ENCODE assay signal across 14 cellular contexts in genomic region chr12:50151047-50151687, GRCh38. TPM values are rescaled to one million over a fixed set of nuclear protein-coding genes. Genes with fewer than 3 reads are reported as not detected.
DNase-seq lines count a peak whose midpoint lies in the region; ATAC-seq, FAIRE-seq and TF ChIP-seq lines count a peak whose summit lies in the region.
"Had no signal": no experiment of that assay in that cellular context is flagged by ENCODE, and none has a peak within 500 bp of the region (broad histone marks: within the 10 kb centered on the region; RNA-seq: fewer than 3 reads in every experiment).

No MANE protein-coding gene starts in this region.

- no peaks in the 10 kb centered on the region for H3K9me3 ChIP-seq in CD8-positive, alpha-beta memory T cell (ENCODE audit: low read length)
- H3K9me3 ChIP-seq in IMR-90 (ENCODE audit: control insufficient read depth, insufficient read depth, low read length): no peaks in the 10 kb centered on the region
- no peaks in the 10 kb centered on the region for H3K9me3 ChIP-seq in K562 (replicated peaks; ENCODE audit: control insufficient read depth, insufficient read depth, low read depth, low read length)

- no peak overlapping the region for H2AFZ ChIP-seq in IMR-90 (replicated peaks; ENCODE audit: low read length, poor library complexity)
- H2AFZ ChIP-seq in K562 (ENCODE audit: low read depth, low read length): no peak overlapping the region

- dilution Hi-C loops in IMR-90 (cut with HindIII; ENCODE audit: low sequenced_read_pairs, unreplicated experiment): no loop called here

- no peak overlapping the region for H3K23ac ChIP-seq in IMR-90 (ENCODE audit: low read depth, low read length)

- in situ Hi-C loops in IMR-90 (cut with MboI; ENCODE audit: low sequenced_read_pairs): no loop called here
- in situ Hi-C loops in K562 (cut with MboI): no loop called here

- BruUV-seq in IMR-90 (replicated peaks; lab: Mats Ljungman, UMichigan) (no TSS peak), K562 (replicated peaks; lab: Mats Ljungman, UMichigan) (TSS peak; percentile 20)

- H3K18ac ChIP-seq in IMR-90 (ENCODE audit: low read depth, low read length): no peak overlapping the region

- H3K27me3 Mint-ChIP-seq in CD8-positive, alpha-beta memory T cell: no peaks in the 10 kb centered on the region
- no peaks in the 10 kb centered on the region for H3K27me3 Mint-ChIP-seq in naive B cell

- DNase-seq in CD8-positive, alpha-beta memory T cell: no peak
- DNase-seq in IMR-90: peak; percentile 30
- no peak for DNase-seq in K562 (ENCODE audit: extremely low read depth in 1 of 4, low spot score in 3 of 4)
- no peak for DNase-seq in naive B cell
- DNase-seq in posterior vena cava (ENCODE audit: low spot score): no peak
- DNase-seq: activated CD4-positive, alpha-beta T cell treated with anti-CD3 and anti-CD28 coated beads, Interleukin-2, amount 50 U/mL, for 1 hour; foreskin melanocyte; SIG-M5; stimulated activated naive CD4-positive, alpha-beta T cell treated with Interleukin-2 at 50 U/mL for 16 hours; T1000 had no signal

- H3K79me2 ChIP-seq in K562 (ENCODE audit: control insufficient read depth, insufficient read depth, low read length): peaks cover 3% of the 10 kb centered on the region; the same call in 2 of the 3 replicates

- no peak overlapping the region for H3K4ac ChIP-seq in IMR-90 (ENCODE audit: low read depth, low read length)

- peaks cover 15 to 75% of the 10 kb centered on the region in 2 experiments for H3K79me1 ChIP-seq in IMR-90 (ENCODE audit: low read depth in 1 of 2, low read length in 2 of 2)

- no peak overlapping the region for H4K91ac ChIP-seq in IMR-90 (ENCODE audit: insufficient read depth, low read depth, low read length)

- ATAC-seq in IMR-90 (ENCODE audit: low read depth): 0 out of 2 replicates have a peak, but pooled peaks have one; percentile 29
- 0 out of 3 replicates have a peak, but pooled peaks have one; percentile 31 for ATAC-seq in K562
- no peak for ATAC-seq in naive B cell (ENCODE audit: low read depth in 2 of 2)
- no peak for ATAC-seq in GM18858 (IDR thresholded peaks at IDR 0.05; ENCODE audit: unreplicated experiment)
- ATAC-seq in GM18867 (IDR thresholded peaks at IDR 0.05; ENCODE audit: unreplicated experiment): no peak

- no peak for FAIRE-seq in K562 (lab: Jason Lieb, UNC)

- POLR2A ChIA-PET in CD8-positive, alpha-beta memory T cell (lab: Charles Lee): no interaction called here
- POLR2A ChIA-PET in IMR-90 (lab: Charles Lee; ENCODE audit: unreplicated experiment): no interaction called here
- POLR2A ChIA-PET in K562 (lab: Yijun Ruan, JAX): interaction anchor here (0.6 to 2.2 kb wide), 3 partner anchors 12 to 1221 kb away, joined by 3 to 9 read pairs (median 3); partner anchors contain the start of gene CERS5

- H3K9ac ChIP-seq in IMR-90 (ENCODE audit: low read depth, low read length) (no peak overlapping the region), K562 (ENCODE audit: insufficient read depth in 1 of 2, low read depth in 2 of 2, low read length in 2 of 2) (no peak overlapping the region)

- no peak overlapping the region for H2BK120ac ChIP-seq in IMR-90 (ENCODE audit: low read depth, low read length)

- 63% methylated on average over 1 of the region's 1 CpG; no CpG with 5 or more reads in 1 of the 2 experiments for WGBS in IMR-90 (ENCODE audit: extremely low coverage in 2 of 2, insufficient read length in 1 of 2), 2 experiments
- 0% methylated on average over 1 of the region's 1 CpG for WGBS in K562 (ENCODE audit: insufficient coverage, low coverage, missing lambda C conversion rate)

- no peaks in the 10 kb centered on the region for H3K4me1 ChIP-seq in CD8-positive, alpha-beta memory T cell (ENCODE audit: insufficient read depth, low read length)
- H3K4me1 ChIP-seq in IMR-90 (ENCODE audit: control insufficient read depth, insufficient read depth, low read length): no peaks in the 10 kb centered on the region
- H3K4me1 ChIP-seq in K562 (replicated peaks in 1 of 2; ENCODE audit: control insufficient read depth in 2 of 2, insufficient read depth in 2 of 2, low read length in 2 of 2): peaks cover 0 to 4% of the 10 kb centered on the region in 2 experiments; a peak in 1 of 5 replicates

- H3K36me3 Mint-ChIP-seq in CD8-positive, alpha-beta memory T cell: peaks cover 0 to 9% (median 0%) of the 10 kb centered on the region in 3 donors
- no peaks in the 10 kb centered on the region for H3K36me3 Mint-ChIP-seq in naive B cell

- H3K9me3 Mint-ChIP-seq in CD8-positive, alpha-beta memory T cell: no peaks in the 10 kb centered on the region
- H3K9me3 Mint-ChIP-seq in naive B cell: no peaks in the 10 kb centered on the region

- H2BK15ac ChIP-seq in IMR-90 (ENCODE audit: low read depth, low read length): no peak overlapping the region

- H3K4me2 ChIP-seq in IMR-90 (ENCODE audit: low read depth, low read length) (no peak overlapping the region), K562 (ENCODE audit: insufficient read depth, low read length) (no peak overlapping the region)

- peaks cover 17% of the 10 kb centered on the region for H4K20me1 ChIP-seq in IMR-90 (ENCODE audit: insufficient read depth, low read length)
- H4K20me1 ChIP-seq in K562 (replicated peaks; ENCODE audit: control insufficient read depth, insufficient read depth, low read length): 0 out of 2 replicates have a peak, but pooled peaks cover 5% of the 10 kb centered on the region

- H2AK9ac ChIP-seq in IMR-90 (replicated peaks; ENCODE audit: low read depth, low read length, poor library complexity): no peak overlapping the region

- TF ChIP-seq EP300 in K562 (IDR thresholded peaks at IDR 0.05; ENCODE audit: low read length): no peak

- H2BK5ac ChIP-seq in IMR-90 (ENCODE audit: low read depth, low read length, poor library complexity, severe bottlenecking): no peak overlapping the region

- no peak overlapping the region for H3K4me3 ChIP-seq in CD8-positive, alpha-beta memory T cell (ENCODE audit: low read length)
- H3K4me3 ChIP-seq in IMR-90 (ENCODE audit: insufficient read depth, low read depth, low read length) (no peak overlapping the region), K562 (no peak overlapping the region)
- H3K4me3 ChIP-seq: lung had no signal

- no peak overlapping the region for H3K56ac ChIP-seq in IMR-90 (ENCODE audit: extremely low read depth, insufficient read depth, low read length)

- H4K8ac ChIP-seq in IMR-90 (ENCODE audit: low read depth in 2 of 2, low read length in 2 of 2): no peak overlapping the region

- TF ChIP-seq POLR2A in IMR-90 (IDR thresholded peaks at IDR 0.05; ENCODE audit: low read depth, low read length): no peak
- TF ChIP-seq POLR2A in K562 (conservative IDR thresholded peaks at IDR 0.05): no peak

- no peaks in the 10 kb centered on the region; the same call in none of the 2 replicates for H3K9me1 ChIP-seq in IMR-90 (ENCODE audit: insufficient read depth, low read length)
- no peaks in the 10 kb centered on the region for H3K9me1 ChIP-seq in K562 (ENCODE audit: control insufficient read depth, insufficient read depth, low read length)

- H3K27ac Mint-ChIP-seq in CD8-positive, alpha-beta memory T cell: peak overlapping the region in 5 of 8 donors; percentile 20 to 88 (median 48)
- H3K27ac Mint-ChIP-seq in naive B cell: peak overlapping the region in 4 of 6 donors; percentile 28 to 71 (median 39)

- peaks cover 3% of the 10 kb centered on the region for H3K36me3 ChIP-seq in CD8-positive, alpha-beta memory T cell (ENCODE audit: insufficient read depth, low read length)
- H3K36me3 ChIP-seq in IMR-90 (ENCODE audit: control insufficient read depth, insufficient read depth, low read length) (no peaks in the 10 kb centered on the region; the same call in 1 of the 2 replicates), K562 (ENCODE audit: control insufficient read depth, insufficient read depth, low read length) (no peaks in the 10 kb centered on the region)

- H3K14ac ChIP-seq in IMR-90 (replicated peaks; ENCODE audit: low read depth, low read length): no peak overlapping the region

- CTCF ChIA-PET in CD8-positive, alpha-beta memory T cell (lab: Charles Lee): no interaction called here
- CTCF ChIA-PET in IMR-90 (lab: Yijun Ruan, JAX) (no interaction called here), K562 (lab: Yijun Ruan, JAX; ENCODE audit: low intra/inter-chr PET ratio) (interaction anchor here (0.6 kb wide), 1 partner anchor 24 kb away, joined by 3 read pairs; no protein-coding TSS in a partner anchor)

- H3K27me3 ChIP-seq in CD8-positive, alpha-beta memory T cell (ENCODE audit: insufficient read depth, low read length, poor library complexity, severe bottlenecking): no peaks in the 10 kb centered on the region
- no peaks in the 10 kb centered on the region for H3K27me3 ChIP-seq in IMR-90 (ENCODE audit: control insufficient read depth, insufficient read depth, low read length)
- H3K27me3 ChIP-seq in K562 (ENCODE audit: control insufficient read depth in 2 of 2, insufficient read depth in 2 of 2, low read length in 2 of 2): no peaks in the 10 kb centered on the region

- intact Hi-C loops in IMR-90 (cut with micrococcal nuclease): no loop called here
- intact Hi-C loops in K562 (cut with micrococcal nuclease): no loop called here
- intact Hi-C loops in posterior vena cava (cut with DNase I): no loop called here

- no peak overlapping the region for H2AK5ac ChIP-seq in IMR-90 (ENCODE audit: low read depth, low read length)

- TF ChIP-seq RAD21 in IMR-90 (IDR thresholded peaks at IDR 0.05; ENCODE audit: low read length) (no peak), K562 (CRISPR knock-in tag; conservative IDR thresholded peaks at IDR 0.05 in 1 of 2, IDR thresholded peaks at IDR 0.05 in 1 of 2) (no peak)

- TF ChIP-seq CTCF in IMR-90 (conservative IDR thresholded peaks at IDR 0.05; ENCODE audit: low read depth, low read length) (no peak), K562 (IDR thresholded peaks at IDR 0.05 in 2 of 3, conservative IDR thresholded peaks at IDR 0.05 in 1 of 3; ENCODE audit: insufficient read depth in 2 of 3, low read depth in 1 of 3, low read length in 3 of 3) (no peak)

- H3K27ac ChIP-seq in CD8-positive, alpha-beta memory T cell (ENCODE audit: low read depth, low read length): no peak overlapping the region
- H3K27ac ChIP-seq in IMR-90 (ENCODE audit: insufficient read depth, low read length) (no peak overlapping the region), K562 (ENCODE audit: extremely low read depth, low read depth, low read length) (no peak overlapping the region)
- H3K27ac ChIP-seq: HL-60 had no signal

- no peak overlapping the region for H2BK20ac ChIP-seq in IMR-90 (ENCODE audit: low read depth, low read length)

- H3K4me3 Mint-ChIP-seq in CD8-positive, alpha-beta memory T cell: no peak overlapping the region
- no peak overlapping the region for H3K4me3 Mint-ChIP-seq in naive B cell

- peaks cover 16 to 31% (median 21%) of the 10 kb centered on the region in 3 donors for H3K4me1 Mint-ChIP-seq in CD8-positive, alpha-beta memory T cell
- peaks cover 7 to 14% (median 13%) of the 10 kb centered on the region in 3 donors for H3K4me1 Mint-ChIP-seq in naive B cell

- H4K5ac ChIP-seq in IMR-90 (ENCODE audit: low read depth, low read length): no peak overlapping the region

RNA-seq across cellular contexts. Expression of gene CERS5, which starts 16.0 kb away (rescaled TPM):
- 10 to 100 TPM; 55.4 to 62.1 TPM for total RNA-seq in CD8-positive, alpha-beta memory T cell
- 47.4 TPM for polyA plus RNA-seq in CD8-positive, alpha-beta memory T cell
- total RNA-seq in IMR-90 (2012; rRNA removed): 40.3 and 47.5 TPM in 2 replicates
- 58.7 and 60.3 TPM in 2 replicates for polyA plus RNA-seq in IMR-90 (2012; rRNA removed)
- polyA plus RNA-seq in IMR-90 (2012; cell fraction: cytosol; rRNA removed): 23.0 and 33.3 TPM in 2 replicates
- polyA plus RNA-seq in IMR-90 (2012; cell fraction: nucleus; rRNA removed; ENCODE audit: low replicate concordance): 45.5 and 156 TPM in 2 replicates
- total RNA-seq in K562 (2011; cell fraction: chromatin; rRNA removed; ENCODE audit: low replicate concordance): 179 and 195 TPM in 2 replicates
- total RNA-seq in K562 (2011; cell fraction: nucleolus; rRNA removed): 134 and 135 TPM in 2 replicates
- total RNA-seq in K562 (2011; cell fraction: nucleoplasm; rRNA removed): 198 and 302 TPM in 2 replicates
- total RNA-seq in K562 (2014; rRNA removed): 14.4 and 19.3 TPM in 2 replicates
- total RNA-seq in K562 (2014; rRNA removed; fragmentation: Illumina TruSeq; extraction: Trizol): 17.8 and 21.2 TPM in 2 replicates
- total RNA-seq in K562 (2015; rRNA removed; fragmentation: Illumina TruSeq; extraction: Trizol): 14.1 and 15.4 TPM in 2 replicates
- 21.0 and 24.3 TPM in 2 replicates for total RNA-seq in K562 (2021)
- polyA plus RNA-seq in K562 (2011; rRNA removed): 41.9 and 47.5 TPM in 2 replicates
- polyA plus RNA-seq in K562 (2011; cell fraction: cytosol; rRNA removed): 36.7 and 58.5 TPM in 2 replicates
- 62.9 and 73.2 TPM in 2 replicates for polyA plus RNA-seq in K562 (2011; cell fraction: nucleus; rRNA removed)
- 16.6 and 23.6 TPM in 2 replicates for polyA plus RNA-seq in K562 (2012)
- 21.3 and 23.4 TPM in 2 replicates for polyA plus RNA-seq in K562 (2014; fragmentation: Illumina TruSeq; extraction: Trizol)
- 1 to 10 TPM; 6.1 to 8.7 TPM for polyA plus RNA-seq in K562 (2014; fragmentation: Nextera tagmentation; extraction: Ambion mirVana)
- polyA plus RNA-seq in K562 (2014; rRNA removed): 25.2 and 32.5 TPM in 2 replicates
- polyA minus RNA-seq in K562 (2011; rRNA and poly(A)+ RNA removed): 72.4 and 76.9 TPM in 2 replicates
- 21.6 and 27.5 TPM in 2 replicates for polyA minus RNA-seq in K562 (2011; cell fraction: cytosol; rRNA and poly(A)+ RNA removed)
- 25.8 and 33.0 TPM in 2 replicates for polyA minus RNA-seq in K562 (2011; cell fraction: nucleus; rRNA and poly(A)+ RNA removed)
- polyA plus RNA-seq in naive B cell (ENCODE audit: low read depth in 6 of 6): 100 to 1,000 TPM in 1 of 6 donors, 10 to 100 TPM in 5; 45.2 to 126 (median 55.7) TPM
- 10 to 100 TPM; 43.3 to 44.0 TPM for total RNA-seq in posterior vena cava

RNA-seq across cellular contexts. Expression of gene COX14, which starts 39.1 kb away (rescaled TPM):
- 10 to 100 TPM; 58.7 to 59.2 TPM for total RNA-seq in CD8-positive, alpha-beta memory T cell
- 250 TPM for polyA plus RNA-seq in CD8-positive, alpha-beta memory T cell
- total RNA-seq in IMR-90 (2012; rRNA removed) (30.0 and 30.8 TPM in 2 replicates), K562 (2014; rRNA removed) (53.4 and 63.4 TPM in 2 replicates), K562 (2014; rRNA removed; fragmentation: Illumina TruSeq; extraction: Trizol) (46.3 and 50.9 TPM in 2 replicates), K562 (2015; rRNA removed; fragmentation: Illumina TruSeq; extraction: Trizol) (40.9 and 44.8 TPM in 2 replicates), K562 (2021) (51.7 and 65.1 TPM in 2 replicates), posterior vena cava (10 to 100 TPM; 44.7 to 54.3 TPM)
- polyA plus RNA-seq in IMR-90 (2012; rRNA removed) (81.8 and 98.5 TPM in 2 replicates), K562 (2011; rRNA removed) (79.2 and 82.6 TPM in 2 replicates), K562 (2014; fragmentation: Illumina TruSeq; extraction: Trizol) (44.4 and 45.6 TPM in 2 replicates), K562 (2014; fragmentation: Nextera tagmentation; extraction: Ambion mirVana) (100 to 1,000 TPM; 259 to 269 TPM), K562 (2014; rRNA removed) (78.2 and 78.5 TPM in 2 replicates), naive B cell (ENCODE audit: low read depth in 6 of 6) (100 to 1,000 TPM; 171 to 225 (median 208) TPM)
- polyA plus RNA-seq in IMR-90 (2012; cell fraction: cytosol; rRNA removed): 93.2 and 122 TPM in 2 replicates
- polyA plus RNA-seq in IMR-90 (2012; cell fraction: nucleus; rRNA removed; ENCODE audit: low replicate concordance): 21.8 and 36.1 TPM in 2 replicates
- 10.7 and 19.2 TPM in 2 replicates for total RNA-seq in K562 (2011; cell fraction: chromatin; rRNA removed; ENCODE audit: low replicate concordance)
- 22.3 and 29.3 TPM in 2 replicates for total RNA-seq in K562 (2011; cell fraction: nucleolus; rRNA removed)
- total RNA-seq in K562 (2011; cell fraction: nucleoplasm; rRNA removed): 18.2 and 26.1 TPM in 2 replicates
- polyA plus RNA-seq in K562 (2011; cell fraction: cytosol; rRNA removed): 99.8 and 123 TPM in 2 replicates
- 34.9 and 36.3 TPM in 2 replicates for polyA plus RNA-seq in K562 (2011; cell fraction: nucleus; rRNA removed)
- 80.4 and 81.0 TPM in 2 replicates for polyA plus RNA-seq in K562 (2012)
- 20.7 and 20.8 TPM in 2 replicates for polyA minus RNA-seq in K562 (2011; rRNA and poly(A)+ RNA removed)
- 8.3 and 12.1 TPM in 2 replicates for polyA minus RNA-seq in K562 (2011; cell fraction: cytosol; rRNA and poly(A)+ RNA removed)
- 7.4 and 8.0 TPM in 2 replicates for polyA minus RNA-seq in K562 (2011; cell fraction: nucleus; rRNA and poly(A)+ RNA removed)

RNA-seq across cellular contexts. Expression of gene GPD1, which starts 47.4 kb away (rescaled TPM):
- total RNA-seq in CD8-positive, alpha-beta memory T cell: under 1 TPM; 0.55 to 0.70 TPM
- polyA plus RNA-seq in CD8-positive, alpha-beta memory T cell: not detected
- total RNA-seq in IMR-90 (2012; rRNA removed): 0.18 TPM in 1 of 2 replicates, not detected in the other
- 0.05 and 0.06 TPM in 2 replicates for polyA plus RNA-seq in IMR-90 (2012; rRNA removed)
- polyA plus RNA-seq in IMR-90 (2012; cell fraction: cytosol; rRNA removed): 0.01 and 0.04 TPM in 2 replicates
- 0.25 and 0.38 TPM in 2 replicates for polyA plus RNA-seq in IMR-90 (2012; cell fraction: nucleus; rRNA removed; ENCODE audit: low replicate concordance)
- 0.51 and 1.1 TPM in 2 replicates for total RNA-seq in K562 (2011; cell fraction: chromatin; rRNA removed; ENCODE audit: low replicate concordance)
- 1.1 and 1.2 TPM in 2 replicates for total RNA-seq in K562 (2011; cell fraction: nucleolus; rRNA removed)
- total RNA-seq in K562 (2011; cell fraction: nucleoplasm; rRNA removed): 0.51 and 1.5 TPM in 2 replicates
- total RNA-seq in K562 (2014; rRNA removed): 1.00 and 1.1 TPM in 2 replicates
- 0.35 and 0.47 TPM in 2 replicates for total RNA-seq in K562 (2014; rRNA removed; fragmentation: Illumina TruSeq; extraction: Trizol)
- 0.40 and 0.45 TPM in 2 replicates for total RNA-seq in K562 (2015; rRNA removed; fragmentation: Illumina TruSeq; extraction: Trizol)
- total RNA-seq in K562 (2021): 0.55 and 0.67 TPM in 2 replicates
- polyA plus RNA-seq in K562 (2011; rRNA removed): 0.47 and 0.99 TPM in 2 replicates
- 0.13 and 1.7 TPM in 2 replicates for polyA plus RNA-seq in K562 (2011; cell fraction: cytosol; rRNA removed)
- 0.90 and 1.5 TPM in 2 replicates for polyA plus RNA-seq in K562 (2011; cell fraction: nucleus; rRNA removed)
- 0.29 and 0.72 TPM in 2 replicates for polyA plus RNA-seq in K562 (2012)
- polyA plus RNA-seq in K562 (2014; fragmentation: Illumina TruSeq; extraction: Trizol): 0.70 and 0.91 TPM in 2 replicates
- under 1 TPM; 0.13 to 0.45 TPM for polyA plus RNA-seq in K562 (2014; fragmentation: Nextera tagmentation; extraction: Ambion mirVana)
- 0.45 and 0.70 TPM in 2 replicates for polyA plus RNA-seq in K562 (2014; rRNA removed)
- polyA minus RNA-seq in K562 (2011; rRNA and poly(A)+ RNA removed): 0.09 and 1.0 TPM in 2 replicates
- polyA minus RNA-seq in K562 (2011; cell fraction: cytosol; rRNA and poly(A)+ RNA removed): 0.67 TPM in 1 of 2 replicates, not detected in the other
- polyA minus RNA-seq in K562 (2011; cell fraction: nucleus; rRNA and poly(A)+ RNA removed): 0.22 and 0.40 TPM in 2 replicates
- polyA plus RNA-seq in naive B cell (ENCODE audit: low read depth in 6 of 6): not detected
- 1 to 10 TPM; 1.5 to 4.5 TPM for total RNA-seq in posterior vena cava

Comparison
In these comparisons a context has a peak if more than half of its experiments do, and no peak if none do; other contexts are left out.
1. ATAC-seq: peak in IMR-90 (single experiment) and K562 (single experiment); none in naive B cell (0 of 2), GM18858 (single experiment) and GM18867 (single experiment).